Comparison of ENCODE assay signal across 1 cellular context in genomic region chr9:129078691-129079503, GRCh38.
A peak's percentile ranks its signal among the peaks of the same experiment; 100 is the strongest.
TF ChIP-seq lines count a peak whose summit lies in the region.

No MANE protein-coding gene starts in this region.

TF ChIP-seq in liver, 16 proteins besides CTCF, POLR2A, EP300 and RAD21 (continued from another document):
- TF ChIP-seq REST (IDR thresholded peaks at IDR 0.05) (no peak), TAF1 (conservative IDR thresholded peaks at IDR 0.05) (no peak), SP1 (IDR thresholded peaks at IDR 0.05) (peak; percentile 65), NR2F2 (IDR thresholded peaks at IDR 0.05) (no peak)
TF ChIP-seq in liver: peak in this region for 3.
